Comparison of ENCODE assay signal across 8 cellular contexts in genomic region chr5:82676663-82677062, GRCh38.
DNase-seq lines count a peak whose midpoint lies in the region; ATAC-seq lines count a peak whose summit lies in the region.

No MANE protein-coding gene starts in this region.

- H3K4me3 Mint-ChIP-seq in activated CD4-positive, alpha-beta T cell treated with anti-CD3 and anti-CD28 coated beads, Interleukin-2, amount 10 ng/mL, durations not matched to agents 24 days and 14 days, result peak overlapping the region; percentile 51

- peak; percentile 74 for ATAC-seq in GM21737 (IDR thresholded peaks at IDR 0.05; ENCODE audit: unreplicated experiment)

- DNase-seq in activated CD4-positive, alpha-beta T cell treated with anti-CD3 and anti-CD28 coated beads, Interleukin-2, amount 10 ng/mL, durations not matched to agents 24 days and 14 days, result peak; percentile 74
- no peak for DNase-seq in activated CD4-positive, alpha-beta T cell treated with anti-CD3 and anti-CD28 coated beads, Interleukin-2, amount 50 U/mL, for 1 hour
- DNase-seq in KBM-7 (peak; percentile 96), inferior parietal cortex (ENCODE audit: extremely low spot score) (no peak), SIG-M5 treated with dmso at 0.1 percent for 504 hours (lab: John Stamatoyannopoulos, UW; ENCODE audit: unreplicated experiment) (no peak), NCI-H1105 treated with DMSO at 0.1 percent for 48 hours (lab: John Stamatoyannopoulos, UW) (no peak)
- DNase-seq in stimulated activated CD4-positive, alpha-beta T cell treated with anti-CD3 and anti-CD28 coated beads, Interleukin-4, amount 100 ng/mL, for 24 hours, result peak; percentile 25

- intact Hi-C loops in activated CD4-positive, alpha-beta T cell treated with anti-CD3 and anti-CD28 coated beads, Interleukin-2, amount 10 ng/mL, durations not matched to agents 24 days and 14 days (cut with micrococcal nuclease), result loop anchor here (1.0 to 5.0 kb wide), 6 partner anchors 149 to 796 kb away; partner anchors contain the start of genes TMEM167A and XRCC4

- in situ Hi-C loops in KBM-7 (cut with MboI; ENCODE audit: low pct_unique_long_range_greater_than_20kb, low sequenced_read_pairs), result no loop called here

- peaks cover 22% of the 10 kb centered on the region for H3K9me3 Mint-ChIP-seq in activated CD4-positive, alpha-beta T cell treated with anti-CD3 and anti-CD28 coated beads, Interleukin-2, amount 10 ng/mL, durations not matched to agents 24 days and 14 days

- peaks cover 18% of the 10 kb centered on the region for H3K4me1 Mint-ChIP-seq in activated CD4-positive, alpha-beta T cell treated with anti-CD3 and anti-CD28 coated beads, Interleukin-2, amount 10 ng/mL, durations not matched to agents 24 days and 14 days

- H3K27ac Mint-ChIP-seq in activated CD4-positive, alpha-beta T cell treated with anti-CD3 and anti-CD28 coated beads, Interleukin-2, amount 10 ng/mL, durations not matched to agents 24 days and 14 days, result peak overlapping the region; percentile 79

- H3K27me3 Mint-ChIP-seq in activated CD4-positive, alpha-beta T cell treated with anti-CD3 and anti-CD28 coated beads, Interleukin-2, amount 10 ng/mL, durations not matched to agents 24 days and 14 days, result no peaks in the 10 kb centered on the region

- peaks cover 38% of the 10 kb centered on the region for H3K36me3 Mint-ChIP-seq in activated CD4-positive, alpha-beta T cell treated with anti-CD3 and anti-CD28 coated beads, Interleukin-2, amount 10 ng/mL, durations not matched to agents 24 days and 14 days (ENCODE audit: low read depth)

Comparison
In these comparisons a context has a peak if more than half of its experiments do, and no peak if none do; other contexts are left out.
1. DNase-seq: peak in activated CD4-positive, alpha-beta T cell treated with anti-CD3 and anti-CD28 coated beads, Interleukin-2, amount 10 ng/mL, durations not matched to agents 24 days and 14 days (single experiment), KBM-7 (single experiment) and stimulated activated CD4-positive, alpha-beta T cell treated with anti-CD3 and anti-CD28 coated beads, Interleukin-4, amount 100 ng/mL, for 24 hours (single experiment); none in activated CD4-positive, alpha-beta T cell treated with anti-CD3 and anti-CD28 coated beads, Interleukin-2, amount 50 U/mL, for 1 hour (single experiment), inferior parietal cortex (single experiment), SIG-M5 treated with dmso at 0.1 percent for 504 hours (single experiment) and NCI-H1105 treated with DMSO at 0.1 percent for 48 hours (single experiment).